In genomic region chr10:49243139-49243538, GRCh38 we compare ENCODE assay signal across 1 cellular context.
TF ChIP-seq lines count a peak whose summit lies in the region.

No MANE protein-coding gene starts in this region.

TF ChIP-seq in H1, 55 proteins besides CTCF, POLR2A, EP300 and RAD21:
- TF ChIP-seq POLR2AphosphoS5 (IDR thresholded peaks at IDR 0.05; ENCODE audit: low read depth, low read length) (0 out of 2 replicates have a peak, but pooled peaks have one; percentile 31), NRF1 (IDR thresholded peaks at IDR 0.05; ENCODE audit: low read depth, low read length) (no peak), CHD1 (IDR thresholded peaks at IDR 0.05; ENCODE audit: low read depth, low read length) (no peak), KDM1A (IDR thresholded peaks at IDR 0.05; ENCODE audit: borderline replicate concordance, low read length) (no peak), SUZ12 (IDR thresholded peaks at IDR 0.05; ENCODE audit: low read length) (no peak), KDM4A (IDR thresholded peaks at IDR 0.05; ENCODE audit: low read depth, low read length, severe bottlenecking) (no peak), CBX8 (IDR thresholded peaks at IDR 0.05; ENCODE audit: borderline replicate concordance, low read depth, low read length) (no peak), NANOG (IDR thresholded peaks at IDR 0.05; ENCODE audit: insufficient read depth, low read depth, low read length, poor library complexity, severe bottlenecking) (peak; percentile 71)
- TF ChIP-seq, protein P1, sequence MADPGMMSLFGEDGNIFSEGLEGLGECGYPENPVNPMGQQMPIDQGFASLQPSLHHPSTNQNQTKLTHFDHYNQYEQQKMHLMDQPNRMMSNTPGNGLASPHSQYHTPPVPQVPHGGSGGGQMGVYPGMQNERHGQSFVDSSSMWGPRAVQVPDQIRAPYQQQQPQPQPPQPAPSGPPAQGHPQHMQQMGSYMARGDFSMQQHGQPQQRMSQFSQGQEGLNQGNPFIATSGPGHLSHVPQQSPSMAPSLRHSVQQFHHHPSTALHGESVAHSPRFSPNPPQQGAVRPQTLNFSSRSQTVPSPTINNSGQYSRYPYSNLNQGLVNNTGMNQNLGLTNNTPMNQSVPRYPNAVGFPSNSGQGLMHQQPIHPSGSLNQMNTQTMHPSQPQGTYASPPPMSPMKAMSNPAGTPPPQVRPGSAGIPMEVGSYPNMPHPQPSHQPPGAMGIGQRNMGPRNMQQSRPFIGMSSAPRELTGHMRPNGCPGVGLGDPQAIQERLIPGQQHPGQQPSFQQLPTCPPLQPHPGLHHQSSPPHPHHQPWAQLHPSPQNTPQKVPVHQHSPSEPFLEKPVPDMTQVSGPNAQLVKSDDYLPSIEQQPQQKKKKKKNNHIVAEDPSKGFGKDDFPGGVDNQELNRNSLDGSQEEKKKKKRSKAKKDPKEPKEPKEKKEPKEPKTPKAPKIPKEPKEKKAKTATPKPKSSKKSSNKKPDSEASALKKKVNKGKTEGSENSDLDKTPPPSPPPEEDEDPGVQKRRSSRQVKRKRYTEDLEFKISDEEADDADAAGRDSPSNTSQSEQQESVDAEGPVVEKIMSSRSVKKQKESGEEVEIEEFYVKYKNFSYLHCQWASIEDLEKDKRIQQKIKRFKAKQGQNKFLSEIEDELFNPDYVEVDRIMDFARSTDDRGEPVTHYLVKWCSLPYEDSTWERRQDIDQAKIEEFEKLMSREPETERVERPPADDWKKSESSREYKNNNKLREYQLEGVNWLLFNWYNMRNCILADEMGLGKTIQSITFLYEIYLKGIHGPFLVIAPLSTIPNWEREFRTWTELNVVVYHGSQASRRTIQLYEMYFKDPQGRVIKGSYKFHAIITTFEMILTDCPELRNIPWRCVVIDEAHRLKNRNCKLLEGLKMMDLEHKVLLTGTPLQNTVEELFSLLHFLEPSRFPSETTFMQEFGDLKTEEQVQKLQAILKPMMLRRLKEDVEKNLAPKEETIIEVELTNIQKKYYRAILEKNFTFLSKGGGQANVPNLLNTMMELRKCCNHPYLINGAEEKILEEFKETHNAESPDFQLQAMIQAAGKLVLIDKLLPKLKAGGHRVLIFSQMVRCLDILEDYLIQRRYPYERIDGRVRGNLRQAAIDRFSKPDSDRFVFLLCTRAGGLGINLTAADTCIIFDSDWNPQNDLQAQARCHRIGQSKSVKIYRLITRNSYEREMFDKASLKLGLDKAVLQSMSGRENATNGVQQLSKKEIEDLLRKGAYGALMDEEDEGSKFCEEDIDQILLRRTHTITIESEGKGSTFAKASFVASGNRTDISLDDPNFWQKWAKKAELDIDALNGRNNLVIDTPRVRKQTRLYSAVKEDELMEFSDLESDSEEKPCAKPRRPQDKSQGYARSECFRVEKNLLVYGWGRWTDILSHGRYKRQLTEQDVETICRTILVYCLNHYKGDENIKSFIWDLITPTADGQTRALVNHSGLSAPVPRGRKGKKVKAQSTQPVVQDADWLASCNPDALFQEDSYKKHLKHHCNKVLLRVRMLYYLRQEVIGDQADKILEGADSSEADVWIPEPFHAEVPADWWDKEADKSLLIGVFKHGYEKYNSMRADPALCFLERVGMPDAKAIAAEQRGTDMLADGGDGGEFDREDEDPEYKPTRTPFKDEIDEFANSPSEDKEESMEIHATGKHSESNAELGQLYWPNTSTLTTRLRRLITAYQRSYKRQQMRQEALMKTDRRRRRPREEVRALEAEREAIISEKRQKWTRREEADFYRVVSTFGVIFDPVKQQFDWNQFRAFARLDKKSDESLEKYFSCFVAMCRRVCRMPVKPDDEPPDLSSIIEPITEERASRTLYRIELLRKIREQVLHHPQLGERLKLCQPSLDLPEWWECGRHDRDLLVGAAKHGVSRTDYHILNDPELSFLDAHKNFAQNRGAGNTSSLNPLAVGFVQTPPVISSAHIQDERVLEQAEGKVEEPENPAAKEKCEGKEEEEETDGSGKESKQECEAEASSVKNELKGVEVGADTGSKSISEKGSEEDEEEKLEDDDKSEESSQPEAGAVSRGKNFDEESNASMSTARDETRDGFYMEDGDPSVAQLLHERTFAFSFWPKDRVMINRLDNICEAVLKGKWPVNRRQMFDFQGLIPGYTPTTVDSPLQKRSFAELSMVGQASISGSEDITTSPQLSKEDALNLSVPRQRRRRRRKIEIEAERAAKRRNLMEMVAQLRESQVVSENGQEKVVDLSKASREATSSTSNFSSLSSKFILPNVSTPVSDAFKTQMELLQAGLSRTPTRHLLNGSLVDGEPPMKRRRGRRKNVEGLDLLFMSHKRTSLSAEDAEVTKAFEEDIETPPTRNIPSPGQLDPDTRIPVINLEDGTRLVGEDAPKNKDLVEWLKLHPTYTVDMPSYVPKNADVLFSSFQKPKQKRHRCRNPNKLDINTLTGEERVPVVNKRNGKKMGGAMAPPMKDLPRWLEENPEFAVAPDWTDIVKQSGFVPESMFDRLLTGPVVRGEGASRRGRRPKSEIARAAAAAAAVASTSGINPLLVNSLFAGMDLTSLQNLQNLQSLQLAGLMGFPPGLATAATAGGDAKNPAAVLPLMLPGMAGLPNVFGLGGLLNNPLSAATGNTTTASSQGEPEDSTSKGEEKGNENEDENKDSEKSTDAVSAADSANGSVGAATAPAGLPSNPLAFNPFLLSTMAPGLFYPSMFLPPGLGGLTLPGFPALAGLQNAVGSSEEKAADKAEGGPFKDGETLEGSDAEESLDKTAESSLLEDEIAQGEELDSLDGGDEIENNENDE (IDR thresholded peaks at IDR 0.05; ENCODE audit: insufficient replicate concordance, low read length), result peak; percentile 35
TF ChIP-seq in H1: peak in this region for 3.
